ENCODE assay signal across 1 cellular context in the genomic region with DNA sequence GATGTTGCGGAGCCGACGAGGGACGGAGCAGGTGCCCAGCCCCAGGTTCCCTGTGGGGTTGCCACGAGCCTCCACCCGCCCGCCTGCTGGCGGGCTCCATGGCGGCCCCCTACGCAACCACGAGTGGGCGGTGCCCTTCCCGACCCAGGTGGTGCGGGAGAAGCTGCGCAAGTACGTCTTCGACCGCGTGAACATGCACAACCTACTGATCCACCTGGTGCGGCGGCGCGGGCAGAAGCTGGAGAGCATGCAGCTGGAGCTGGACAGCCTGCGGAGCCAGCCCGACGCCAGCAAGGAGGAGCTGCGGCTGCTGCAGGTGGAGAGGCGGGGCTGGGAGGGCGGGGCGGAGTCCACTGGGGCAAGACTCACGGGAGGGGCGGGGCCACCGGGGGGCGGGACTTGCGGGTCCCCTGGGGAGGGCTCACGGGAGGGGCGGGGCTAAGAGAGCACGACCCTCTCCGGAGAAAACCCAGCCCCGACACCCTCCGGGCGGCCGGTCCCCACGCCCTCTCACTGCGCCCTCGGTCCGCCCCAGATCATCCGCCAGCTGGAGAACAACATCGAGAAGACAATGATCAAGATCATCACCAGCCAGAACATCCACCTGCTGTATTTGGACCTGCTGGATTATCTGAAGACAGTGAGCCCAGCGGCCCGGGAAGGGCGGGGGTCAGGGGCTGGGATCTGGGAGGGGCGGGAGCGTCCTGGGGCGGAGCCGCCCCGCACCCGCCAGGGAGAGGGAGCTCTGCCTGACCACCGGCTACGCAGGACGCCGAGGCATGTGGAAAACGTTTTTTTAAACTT.
TF ChIP-seq lines count a peak whose summit lies in the region.

No MANE protein-coding gene starts in this region.

TF ChIP-seq in liver, 16 proteins besides CTCF, POLR2A, EP300 and RAD21 (continued from another document):
- peak; percentile 76 for TF ChIP-seq REST (IDR thresholded peaks at IDR 0.05)
